17 cellular contexts compared by ENCODE assay signal in the genomic region with DNA sequence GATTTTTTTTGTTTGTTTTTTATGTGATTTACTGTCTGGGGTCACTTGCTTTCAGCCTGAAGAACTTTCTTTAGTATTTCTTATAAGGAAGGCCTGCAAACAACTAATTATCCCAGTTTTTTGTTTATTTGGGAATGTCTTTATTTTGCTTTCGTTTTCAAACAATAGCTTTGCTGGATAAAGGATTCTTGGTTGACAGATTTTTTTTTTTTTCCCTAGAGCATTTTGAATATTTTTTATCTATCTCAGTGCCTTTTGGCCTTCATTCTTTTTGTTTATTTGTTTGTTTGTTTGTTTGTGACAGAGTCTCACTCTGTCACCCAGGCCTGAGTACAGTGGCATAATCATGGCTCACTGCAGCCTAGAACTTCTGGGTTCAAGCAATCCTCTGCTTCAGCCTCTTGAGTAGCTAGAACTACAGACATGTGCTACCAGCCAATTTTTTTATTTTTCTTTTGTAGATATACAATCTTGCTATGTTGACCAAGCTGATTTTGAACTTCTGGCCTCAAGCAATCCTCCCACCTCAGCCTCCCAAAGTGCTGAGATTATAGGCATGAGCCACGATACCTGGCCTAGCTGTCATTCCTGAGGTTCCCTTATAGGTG. TPM values are rescaled to one million over a fixed set of nuclear protein-coding genes. Genes with fewer than 3 reads are reported as not detected.
DNase-seq lines count a peak whose midpoint lies in the region; ATAC-seq, FAIRE-seq and TF ChIP-seq lines count a peak whose summit lies in the region.
"Had no signal": no experiment of that assay in that cellular context is flagged by ENCODE, and none has a peak within 500 bp of the region (broad histone marks: within the 10 kb centered on the region; RNA-seq: fewer than 3 reads in every experiment).

No MANE protein-coding gene starts in this region.

- TF ChIP-seq CTCF in A549 (IDR thresholded peaks at IDR 0.05), result no peak
- TF ChIP-seq CTCF in GM12878 (IDR thresholded peaks at IDR 0.05 in 2 of 3, conservative IDR thresholded peaks at IDR 0.05 in 1 of 3; ENCODE audit: control insufficient read depth in 2 of 3, extremely low read depth in 1 of 3, insufficient read depth in 1 of 3, low read depth in 3 of 3, low read length in 3 of 3), result no peak

- no peak overlapping the region for H4K8ac ChIP-seq in mesenchymal stem cell (ENCODE audit: low read length)

- CTCF ChIA-PET in A549 (lab: Yijun Ruan, JAX), result interaction anchor here (0.7 to 0.8 kb wide), 2 partner anchors 9 to 44 kb away, joined by 3 read pairs; no protein-coding TSS in a partner anchor
- CTCF ChIA-PET in HEK293T (lab: Yijun Ruan, JAX), result interaction anchor here (0.6 kb wide), 1 partner anchor 43 kb away, joined by 11 read pairs; no protein-coding TSS in a partner anchor
- CTCF ChIA-PET in GM12878 (lab: Yijun Ruan, JAX), result interaction anchor here (0.6 kb wide), 1 partner anchor 48 kb away, joined by 4 read pairs; no protein-coding TSS in a partner anchor

- no peak overlapping the region for H2BK5ac ChIP-seq in mesenchymal stem cell (ENCODE audit: low read depth, low read length, poor library complexity, severe bottlenecking)

- H3K36me3 ChIP-seq in GM12878 (ENCODE audit: control insufficient read depth in 2 of 2, insufficient read depth in 2 of 2, low read length in 1 of 2) (no peaks in the 10 kb centered on the region), mesenchymal stem cell (ENCODE audit: control insufficient read depth in 1 of 2, insufficient read depth in 2 of 2, low read depth in 1 of 2, low read length in 2 of 2) (no peaks in the 10 kb centered on the region)
- H3K36me3 ChIP-seq: BE2C, HAP-1 had no signal

- H2BK120ac ChIP-seq in mesenchymal stem cell (ENCODE audit: low read depth, low read length), result no peak overlapping the region

- SMC1A ChIA-PET in GM12878 (lab: Charles Lee; ENCODE audit: uncharacterized antibody, unreplicated experiment), result no interaction called here

- no peak overlapping the region for H3K4ac ChIP-seq in mesenchymal stem cell (ENCODE audit: low read depth in 1 of 2, low read length in 2 of 2)

- ATAC-seq in A549 (no peak), GM12878 (no peak), HG02798 (IDR thresholded peaks at IDR 0.05; ENCODE audit: poor library complexity, unreplicated experiment) (no peak)

- H4K20me1 ChIP-seq in GM12878 (ENCODE audit: control insufficient read depth, insufficient read depth), result no peaks in the 10 kb centered on the region

- H3K4me2 ChIP-seq in A549 (no peak overlapping the region), GM12878 (ENCODE audit: control insufficient read depth, insufficient read depth) (no peak overlapping the region), mesenchymal stem cell (ENCODE audit: low read length, poor library complexity, severe bottlenecking) (no peak overlapping the region)

- H3K27me3 ChIP-seq in GM12878 (replicated peaks in 1 of 2; ENCODE audit: control insufficient read depth in 2 of 2, insufficient read depth in 2 of 2, low read length in 1 of 2) (no peaks in the 10 kb centered on the region), mesenchymal stem cell (ENCODE audit: control insufficient read depth in 1 of 2, insufficient read depth in 1 of 2, low read length in 2 of 2) (no peaks in the 10 kb centered on the region)
- H3K27me3 ChIP-seq: BE2C had no signal

- H2BK12ac ChIP-seq in mesenchymal stem cell (ENCODE audit: low read length in 2 of 2), result no peak overlapping the region

- in situ Hi-C loops in GM12878 (cut with MboI), result no loop called here

- no peak overlapping the region for H2BK15ac ChIP-seq in mesenchymal stem cell (ENCODE audit: low read depth, poor library complexity, severe bottlenecking)

- RAD21 ChIA-PET in GM12878 (lab: Charles Lee; ENCODE audit: unreplicated experiment), result no interaction called here

- no TSS peak for BruUV-seq in GM12878 (replicated peaks; lab: Mats Ljungman, UMichigan)

- no peak overlapping the region for H3K4me3 ChIP-seq in A549
- H3K4me3 ChIP-seq in GM12878, result no peak overlapping the region
- H3K4me3 ChIP-seq in mesenchymal stem cell (ENCODE audit: insufficient read depth in 1 of 2, low read depth in 1 of 2, low read length in 2 of 2), result peak overlapping the region in 1 of 2 experiments; percentile 10
- H3K4me3 ChIP-seq: HAP-1 had no signal

- H2AK5ac ChIP-seq in mesenchymal stem cell (ENCODE audit: low read length, severe bottlenecking), result no peak overlapping the region

- H4K91ac ChIP-seq in mesenchymal stem cell (ENCODE audit: low read length), result no peak overlapping the region

- intact Hi-C loops in GM12878 (cut with micrococcal nuclease; ENCODE audit: unreplicated experiment), result no loop called here

- 32% methylated on average over 2 of the region's 2 CpGs for WGBS in A549 (ENCODE audit: missing lambda C conversion rate)
- 0% methylated on average over 2 of the region's 2 CpGs for WGBS in GM12878 (ENCODE audit: insufficient coverage, insufficient replicate concordance, low lambda C conversion rate, missing lambda C conversion rate)
- 71% methylated on average over 1 of the region's 2 CpGs for WGBS in mesenchymal stem cell

- H3K4me1 ChIP-seq in A549, result no peaks in the 10 kb centered on the region
- no peaks in the 10 kb centered on the region for H3K4me1 ChIP-seq in GM12878 (ENCODE audit: control insufficient read depth, insufficient read depth, low read length)
- no peaks in the 10 kb centered on the region for H3K4me1 ChIP-seq in mesenchymal stem cell (ENCODE audit: control insufficient read depth, insufficient read depth, low read depth, low read length)
- H3K4me1 ChIP-seq: BE2C, HAP-1 had no signal

- POLR2A ChIA-PET in A549 (lab: Yijun Ruan, JAX), result interaction anchor here (0.6 kb wide), 1 partner anchor 13 kb away, joined by 4 read pairs; no protein-coding TSS in a partner anchor
- POLR2A ChIA-PET in HEK293T (lab: Yijun Ruan, JAX), result no interaction called here
- POLR2A ChIA-PET in GM12878 (lab: Charles Lee), result no interaction called here

- H3K18ac ChIP-seq in mesenchymal stem cell (ENCODE audit: low read depth in 1 of 2, low read length in 2 of 2), result no peak overlapping the region

- no peak overlapping the region for H3K23ac ChIP-seq in mesenchymal stem cell (ENCODE audit: low read length in 2 of 2)

- no peak overlapping the region for H3K27ac ChIP-seq in A549
- no peak overlapping the region for H3K27ac ChIP-seq in GM12878 (ENCODE audit: control insufficient read depth, insufficient read depth)
- no peak overlapping the region for H3K27ac ChIP-seq in mesenchymal stem cell (ENCODE audit: low read length, poor library complexity, severe bottlenecking)
- H3K27ac ChIP-seq: C4-2B had no signal

- TF ChIP-seq EP300 in A549 (IDR thresholded peaks at IDR 0.05), result no peak
- no peak for TF ChIP-seq EP300 in GM12878 (IDR thresholded peaks at IDR 0.05; ENCODE audit: borderline replicate concordance in 1 of 2, control insufficient read depth in 1 of 2, low read depth in 2 of 2, low read length in 2 of 2)

- peaks cover 45% of the 10 kb centered on the region for H3K9me3 ChIP-seq in A549
- peaks cover 2% of the 10 kb centered on the region for H3K9me3 ChIP-seq in GM12878 (replicated peaks; ENCODE audit: control insufficient read depth, insufficient read depth, low read length)
- H3K9me3 ChIP-seq in mesenchymal stem cell (ENCODE audit: control insufficient read depth, low read length), result peaks cover 50% of the 10 kb centered on the region
- H3K9me3 ChIP-seq: BE2C had no signal

- H3K9ac ChIP-seq in GM12878 (ENCODE audit: control insufficient read depth, insufficient read depth, low read length) (no peak overlapping the region), mesenchymal stem cell (ENCODE audit: low read length) (no peak overlapping the region)

- H2AFZ ChIP-seq in GM12878 (ENCODE audit: control insufficient read depth, low read depth, low read length) (no peak overlapping the region), mesenchymal stem cell (ENCODE audit: low read depth, low read length) (no peak overlapping the region)

- H3K79me1 ChIP-seq in mesenchymal stem cell (replicated peaks; ENCODE audit: low read length, poor library complexity, severe bottlenecking), result no peaks in the 10 kb centered on the region

- FAIRE-seq in A549 (lab: Jason Lieb, UNC), result no peak
- no peak for FAIRE-seq in GM12878 (lab: Jason Lieb, UNC)
- no peak for FAIRE-seq in frontal cortex (lab: Jason Lieb, UNC)
- FAIRE-seq: H1 had no signal

- TF ChIP-seq RAD21 in A549 (conservative IDR thresholded peaks at IDR 0.05 in 1 of 2, IDR thresholded peaks at IDR 0.05 in 1 of 2) (no peak), GM12878 (IDR thresholded peaks at IDR 0.05; ENCODE audit: insufficient read depth, low read depth, low read length) (no peak)

- H3K14ac ChIP-seq in mesenchymal stem cell (ENCODE audit: low read length in 2 of 2), result no peak overlapping the region

- TF ChIP-seq POLR2A in A549 (IDR thresholded peaks at IDR 0.05; ENCODE audit: low read length) (no peak), GM12878 (IDR thresholded peaks at IDR 0.05; ENCODE audit: low read depth, low read length) (no peak)

- H3K79me2 ChIP-seq in GM12878 (ENCODE audit: control insufficient read depth, insufficient read depth, low read length), result no peaks in the 10 kb centered on the region

- no peak for DNase-seq in A549 (ENCODE audit: low read depth in 1 of 2, low spot score in 1 of 2)
- no peak for DNase-seq in HEK293T (ENCODE audit: extremely low spot score)
- no peak for DNase-seq in GM12878 (ENCODE audit: low read depth, low spot score)
- peak; percentile 7 for DNase-seq in mesenchymal stem cell
- no peak for DNase-seq in kidney tubule cell (ENCODE audit: low spot score)
- no peak for DNase-seq in frontal cortex (ENCODE audit: low spot score in 2 of 2)
- DNase-seq: BE2C; CD4-positive, alpha-beta memory T cell; DMS153; GF-D8; IMR-90; KG1 had no signal

RNA-seq across cellular contexts. Expression of gene FZD9, which starts 46.3 kb away (rescaled TPM):
- 0.57 and 0.78 TPM in 2 replicates for polyA plus RNA-seq in A549 (2011; rRNA removed)
- 1.2 and 2.1 TPM in 2 replicates for polyA plus RNA-seq in A549 (2012; cell fraction: cytosol; rRNA removed)
- polyA plus RNA-seq in A549 (2012; cell fraction: nucleus; rRNA removed), result 1.6 and 2.3 TPM in 2 replicates
- 0.81 to 1.3 TPM (median 1.2 TPM) in 3 replicates for polyA plus RNA-seq in A549 (2017; fragmentation: RNase III; extraction: RNeasy Plus Mini Kit Qiagen cat#74134 plus additional on column Dnase treatment)
- 0.73 and 0.83 TPM in 2 replicates for polyA minus RNA-seq in A549 (2011; rRNA and poly(A)+ RNA removed)
- 0.88 and 1.3 TPM in 2 replicates for total RNA-seq in GM12878 (2013; cell fraction: nucleolus; rRNA removed)
- total RNA-seq in GM12878 (2014; rRNA removed), result 0.05 TPM in 1 of 2 replicates, not detected in the other
- not detected in 2 replicates for total RNA-seq in GM12878 (2014; rRNA removed; fragmentation: Illumina TruSeq; extraction: Trizol)
- total RNA-seq in GM12878 (2021), result not detected in 2 replicates
- not detected for polyA plus RNA-seq in GM12878 (2011; ENCODE audit: low read depth)
- polyA plus RNA-seq in GM12878 (2011; rRNA removed), result not detected in 2 replicates
- polyA plus RNA-seq in GM12878 (2011; cell fraction: cytosol; rRNA removed), result not detected in 2 replicates
- polyA plus RNA-seq in GM12878 (2011; cell fraction: nucleus; rRNA removed), result not detected in 2 replicates
- polyA plus RNA-seq in GM12878 (2012), result 0.11 and 0.13 TPM in 2 replicates
- 0.03 TPM in 1 of 2 replicates, not detected in the other for polyA plus RNA-seq in GM12878 (2014; fragmentation: Illumina TruSeq; extraction: Trizol)
- not detected for polyA plus RNA-seq in GM12878 (2014; fragmentation: Nextera tagmentation; extraction: Ambion mirVana)
- polyA plus RNA-seq in GM12878 (2014; rRNA removed), result 0.05 TPM in 1 of 2 replicates, not detected in the other
- polyA plus RNA-seq in GM12878 (2016; fragmentation: Nextera tagmentation; extraction: Ambion mirVana), result not detected
- not detected in 2 replicates for polyA minus RNA-seq in GM12878 (2011; rRNA and poly(A)+ RNA removed)
- polyA minus RNA-seq in GM12878 (2011; cell fraction: cytosol; rRNA and poly(A)+ RNA removed), result not detected in 2 replicates
- polyA minus RNA-seq in GM12878 (2011; cell fraction: nucleus; rRNA and poly(A)+ RNA removed), result not detected in 2 replicates
- polyA plus RNA-seq in mesenchymal stem cell (2013, experiment 1 of 2), result 0.87 TPM
- 0.68 TPM for polyA plus RNA-seq in mesenchymal stem cell (2013, experiment 2 of 2)
- 5.3 TPM for total RNA-seq in frontal cortex
- total RNA-seq: CD4-positive, alpha-beta memory T cell had no signal
- polyA plus RNA-seq: CD4-positive, alpha-beta memory T cell had no signal

RNA-seq across cellular contexts. Expression of gene FKBP6, which starts 59.4 kb away (rescaled TPM):
- 0.04 TPM in 1 of 2 replicates, not detected in the other for polyA plus RNA-seq in A549 (2011; rRNA removed)
- not detected in 2 replicates for polyA plus RNA-seq in A549 (2012; cell fraction: cytosol; rRNA removed)
- polyA plus RNA-seq in A549 (2012; cell fraction: nucleus; rRNA removed), result not detected in 2 replicates
- not detected in 3 replicates for polyA plus RNA-seq in A549 (2017; fragmentation: RNase III; extraction: RNeasy Plus Mini Kit Qiagen cat#74134 plus additional on column Dnase treatment)
- not detected in 2 replicates for polyA minus RNA-seq in A549 (2011; rRNA and poly(A)+ RNA removed)
- not detected in 2 replicates for total RNA-seq in GM12878 (2013; cell fraction: nucleolus; rRNA removed)
- not detected in 2 replicates for total RNA-seq in GM12878 (2014; rRNA removed)
- total RNA-seq in GM12878 (2014; rRNA removed; fragmentation: Illumina TruSeq; extraction: Trizol), result not detected in 2 replicates
- not detected in 2 replicates for total RNA-seq in GM12878 (2021)
- polyA plus RNA-seq in GM12878 (2011; ENCODE audit: low read depth), result not detected
- polyA plus RNA-seq in GM12878 (2011; rRNA removed), result not detected in 2 replicates
- polyA plus RNA-seq in GM12878 (2011; cell fraction: cytosol; rRNA removed), result not detected in 2 replicates
- not detected in 2 replicates for polyA plus RNA-seq in GM12878 (2011; cell fraction: nucleus; rRNA removed)
- polyA plus RNA-seq in GM12878 (2012), result 0.07 TPM in 1 of 2 replicates, not detected in the other
- not detected in 2 replicates for polyA plus RNA-seq in GM12878 (2014; fragmentation: Illumina TruSeq; extraction: Trizol)
- not detected for polyA plus RNA-seq in GM12878 (2014; fragmentation: Nextera tagmentation; extraction: Ambion mirVana)
- not detected in 2 replicates for polyA plus RNA-seq in GM12878 (2014; rRNA removed)
- polyA plus RNA-seq in GM12878 (2016; fragmentation: Nextera tagmentation; extraction: Ambion mirVana), result not detected
- not detected in 2 replicates for polyA minus RNA-seq in GM12878 (2011; rRNA and poly(A)+ RNA removed)
- not detected in 2 replicates for polyA minus RNA-seq in GM12878 (2011; cell fraction: cytosol; rRNA and poly(A)+ RNA removed)
- not detected in 2 replicates for polyA minus RNA-seq in GM12878 (2011; cell fraction: nucleus; rRNA and poly(A)+ RNA removed)
- polyA plus RNA-seq in mesenchymal stem cell (2013, experiment 1 of 2), result not detected
- polyA plus RNA-seq in mesenchymal stem cell (2013, experiment 2 of 2), result not detected
- not detected for total RNA-seq in frontal cortex
- total RNA-seq: A172; CD4-positive, alpha-beta memory T cell; IMR-90 had no signal
- polyA plus RNA-seq: CD4-positive, alpha-beta memory T cell; IMR-90 had no signal

RNA-seq across cellular contexts. Expression of gene TRIM50, which starts 59.4 kb away (rescaled TPM):
- polyA plus RNA-seq in A549 (2011; rRNA removed), result not detected in 2 replicates
- 0.01 and 0.03 TPM in 2 replicates for polyA plus RNA-seq in A549 (2012; cell fraction: cytosol; rRNA removed)
- 0.08 TPM in 1 of 2 replicates, not detected in the other for polyA plus RNA-seq in A549 (2012; cell fraction: nucleus; rRNA removed)
- polyA plus RNA-seq in A549 (2017; fragmentation: RNase III; extraction: RNeasy Plus Mini Kit Qiagen cat#74134 plus additional on column Dnase treatment), result not detected in 3 replicates
- not detected in 2 replicates for polyA minus RNA-seq in A549 (2011; rRNA and poly(A)+ RNA removed)
- total RNA-seq in GM12878 (2013; cell fraction: nucleolus; rRNA removed), result not detected in 2 replicates
- not detected in 2 replicates for total RNA-seq in GM12878 (2014; rRNA removed)
- total RNA-seq in GM12878 (2014; rRNA removed; fragmentation: Illumina TruSeq; extraction: Trizol), result not detected in 2 replicates
- total RNA-seq in GM12878 (2021), result not detected in 2 replicates
- polyA plus RNA-seq in GM12878 (2011; ENCODE audit: low read depth), result not detected
- not detected in 2 replicates for polyA plus RNA-seq in GM12878 (2011; rRNA removed)
- not detected in 2 replicates for polyA plus RNA-seq in GM12878 (2011; cell fraction: cytosol; rRNA removed)
- not detected in 2 replicates for polyA plus RNA-seq in GM12878 (2011; cell fraction: nucleus; rRNA removed)
- polyA plus RNA-seq in GM12878 (2012), result not detected in 2 replicates
- polyA plus RNA-seq in GM12878 (2014; fragmentation: Illumina TruSeq; extraction: Trizol), result not detected in 2 replicates
- not detected for polyA plus RNA-seq in GM12878 (2014; fragmentation: Nextera tagmentation; extraction: Ambion mirVana)
- not detected in 2 replicates for polyA plus RNA-seq in GM12878 (2014; rRNA removed)
- not detected for polyA plus RNA-seq in GM12878 (2016; fragmentation: Nextera tagmentation; extraction: Ambion mirVana)
- not detected in 2 replicates for polyA minus RNA-seq in GM12878 (2011; rRNA and poly(A)+ RNA removed)
- polyA minus RNA-seq in GM12878 (2011; cell fraction: cytosol; rRNA and poly(A)+ RNA removed), result not detected in 2 replicates
- polyA minus RNA-seq in GM12878 (2011; cell fraction: nucleus; rRNA and poly(A)+ RNA removed), result not detected in 2 replicates
- not detected for polyA plus RNA-seq in mesenchymal stem cell (2013, experiment 1 of 2)
- polyA plus RNA-seq in mesenchymal stem cell (2013, experiment 2 of 2), result not detected
- total RNA-seq in frontal cortex, result not detected
- total RNA-seq: A172; CD4-positive, alpha-beta memory T cell; H1; IMR-90 had no signal
- polyA plus RNA-seq: CD4-positive, alpha-beta memory T cell; IMR-90 had no signal

Comparison
In these comparisons a context has a peak if more than half of its experiments do, and no peak if none do; other contexts are left out.
1. Of the 24 proteins assayed by ChIP-seq in both GM12878 and A549: peak only in GM12878: none; only in A549: USF2; in both: none; in neither: 23.